In genomic region chr17:15777717-15778116, GRCh38 we compare ENCODE assay signal across 3 cellular contexts. TPM values are rescaled to one million over a fixed set of nuclear protein-coding genes. Genes with fewer than 3 reads are reported as not detected.
"Had no signal": no experiment of that assay in that cellular context is flagged by ENCODE, and none has a peak within 500 bp of the region (broad histone marks: within the 10 kb centered on the region; RNA-seq: fewer than 3 reads in every experiment).

No MANE protein-coding gene starts in this region.

- ATAC-seq: GM12878 had no signal

- DNase-seq: GDM1, GF-D8 had no signal

RNA-seq across cellular contexts. Expression of gene TBC1D26, which starts 45.6 kb away (rescaled TPM):
- total RNA-seq: GM12878 had no signal
